8 cellular contexts compared by ENCODE assay signal in the genomic region with DNA sequence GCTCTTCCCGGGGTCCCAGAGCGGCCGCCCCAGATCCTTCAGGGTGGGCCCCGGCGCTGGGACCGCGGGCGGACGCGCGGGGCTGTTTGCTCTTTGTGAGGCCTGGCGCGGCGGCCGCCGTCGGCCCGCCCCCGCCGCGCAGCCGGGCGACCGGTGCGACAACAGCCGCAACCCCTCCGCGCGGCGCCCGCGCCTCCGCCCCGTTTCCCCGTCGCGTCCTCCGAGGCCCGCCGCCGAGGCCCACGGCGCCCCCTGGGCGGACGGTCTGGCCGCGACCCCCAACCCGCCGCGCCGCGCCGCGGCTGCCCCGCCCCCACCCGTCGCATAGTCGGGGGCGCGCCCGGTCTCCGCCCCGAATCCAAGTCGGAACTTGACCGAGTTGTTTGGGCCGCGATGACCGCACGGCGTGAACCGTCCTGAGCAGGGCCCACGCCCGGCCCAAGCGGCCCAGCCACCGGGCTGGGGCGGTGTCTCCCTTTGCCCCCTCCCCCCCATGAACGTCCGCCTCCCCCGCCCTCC. TPM values are rescaled to one million over a fixed set of nuclear protein-coding genes. Genes with fewer than 3 reads are reported as not detected.
DNase-seq lines count a peak whose midpoint lies in the region; ATAC-seq and TF ChIP-seq lines count a peak whose summit lies in the region.

No MANE protein-coding gene starts in this region.

- no peak for TF ChIP-seq EP300 in stomach (IDR thresholded peaks at IDR 0.05)

- H3K4me3 ChIP-seq in A673 (ENCODE audit: low read depth, low read length, poor library complexity, severe bottlenecking) (peak overlapping the region; percentile 86), LNCaP clone FGC (ENCODE audit: low read depth, low read length) (peak overlapping the region; percentile 86), astrocyte of the cerebellum (ENCODE audit: low read depth, low read length) (peak overlapping the region; percentile 90), stomach (peak overlapping the region; percentile 79 to 97 (median 89))

- POLR2A ChIA-PET in A673 (lab: Charles Lee; ENCODE audit: low non-redundant PET), result no interaction called here

- no TSS peak for BruUV-seq in A673 (replicated peaks; lab: Mats Ljungman, UMichigan)

- TF ChIP-seq CTCF in A673 (conservative IDR thresholded peaks at IDR 0.05; ENCODE audit: low read depth, low read length) (no peak), LNCaP clone FGC (IDR thresholded peaks at IDR 0.05; ENCODE audit: control insufficient read depth, extremely low read depth, insufficient read depth) (no peak), astrocyte of the cerebellum (IDR thresholded peaks at IDR 0.05; ENCODE audit: low read depth, low read length, missing control alignments) (no peak), stomach (IDR thresholded peaks at IDR 0.05) (no peak)

- H3K27ac ChIP-seq in A673 (ENCODE audit: low read depth, low read length, poor library complexity, severe bottlenecking) (peak overlapping the region; percentile 92), stomach (peak overlapping the region; percentile 93 to 100 (median 99))

- peaks cover 28% of the 10 kb centered on the region for H3K4me1 ChIP-seq in A673 (ENCODE audit: insufficient read depth, low read length, poor library complexity, severe bottlenecking)
- peaks cover 32 to 53% (median 48%) of the 10 kb centered on the region in 4 donors for H3K4me1 ChIP-seq in stomach

- in situ Hi-C loops in astrocyte of the cerebellum (cut with HindIII; ENCODE audit: low sequenced_read_pairs), result no loop called here

- no peak for TF ChIP-seq POLR2A in stomach (IDR thresholded peaks at IDR 0.05)

- ATAC-seq in GM19035 (IDR thresholded peaks at IDR 0.05; ENCODE audit: unreplicated experiment), result peak; percentile 6
- peak; percentile 21 for ATAC-seq in left colon

- H3K27me3 ChIP-seq in A673 (replicated peaks; ENCODE audit: insufficient read depth, low read depth, low read length, poor library complexity) (no peaks in the 10 kb centered on the region), stomach (no peaks in the 10 kb centered on the region)

- H3K36me3 ChIP-seq in A673 (ENCODE audit: insufficient read depth, low read length, poor library complexity, severe bottlenecking), result peaks cover 38% of the 10 kb centered on the region
- H3K36me3 ChIP-seq in stomach, result peaks cover 0 to 20% (median 9%) of the 10 kb centered on the region in 4 donors

- 0% methylated on average over 18 to 79 of the region's 79 CpGs; no CpG with 5 or more reads in 1 of the 5 donors for WGBS in stomach, 5 donors

- DNase-seq in A673 (ENCODE audit: low spot score) (no peak), LNCaP clone FGC (ENCODE audit: low read depth) (no peak), astrocyte of the cerebellum (ENCODE audit: low read depth) (no peak), left colon (no peak), stomach (peak; percentile 30), occipital lobe (lab: John Stamatoyannopoulos, UW) (no peak), NCI-H446 treated with DMSO at 0.1 percent for 48 hours (lab: John Stamatoyannopoulos, UW) (no peak)

- no peaks in the 10 kb centered on the region for H3K9me3 ChIP-seq in A673 (ENCODE audit: low read depth, low read length, poor library complexity, severe bottlenecking)
- no peaks in the 10 kb centered on the region for H3K9me3 ChIP-seq in stomach

- intact Hi-C loops in A673 (cut with micrococcal nuclease; ENCODE audit: unreplicated experiment), result no loop called here
- intact Hi-C loops in left colon (cut with DNase I, micrococcal nuclease), result no loop called here
- intact Hi-C loops in stomach (cut with DNase I; ENCODE audit: low total_unique reads), result no loop called here

- CTCF ChIA-PET in A673 (lab: Charles Lee), result interaction anchor here (0.7 to 1.2 kb wide), 2 partner anchors 17 to 1110 kb away, joined by 5 to 12 read pairs; no protein-coding TSS in a partner anchor

RNA-seq across cellular contexts. Expression of a gene that starts 0.4 kb away (rescaled TPM):
- total RNA-seq in A673 (2021) (190 and 225 TPM in 2 replicates), left colon (10 to 100 TPM; 49.1 to 95.6 TPM), stomach (100 to 1,000 TPM in 2 of 5 donors, 10 to 100 TPM in 3; 17.7 to 192 (median 72.4) TPM), occipital lobe (125 TPM)
- polyA plus RNA-seq in stomach, result 100 to 1,000 TPM in 1 of 3 donors, 10 to 100 TPM in 2; 53.6 to 103 (median 63.4) TPM
